ENCODE assay signal across 20 cellular contexts in genomic region chr4:1731180-1731579, GRCh38. TPM values are rescaled to one million over a fixed set of nuclear protein-coding genes. Genes with fewer than 3 reads are reported as not detected.
DNase-seq lines count a peak whose midpoint lies in the region; ATAC-seq and TF ChIP-seq lines count a peak whose summit lies in the region.
"Had no signal": no experiment of that assay in that cellular context is flagged by ENCODE, and none has a peak within 500 bp of the region (broad histone marks: within the 10 kb centered on the region; RNA-seq: fewer than 3 reads in every experiment).

No MANE protein-coding gene starts in this region.

- TF ChIP-seq CTCF in IMR-90 (conservative IDR thresholded peaks at IDR 0.05; ENCODE audit: low read depth, low read length) (no peak), neural progenitor cell (IDR thresholded peaks at IDR 0.05) (no peak)

- H3K4me1 ChIP-seq in IMR-90 (ENCODE audit: control insufficient read depth, insufficient read depth, low read length) (peaks cover 9% of the 10 kb centered on the region), neural progenitor cell (no peaks in the 10 kb centered on the region)

- H4K20me1 ChIP-seq in IMR-90 (ENCODE audit: insufficient read depth, low read length) (peaks cover 28% of the 10 kb centered on the region), neural progenitor cell (ENCODE audit: low read depth) (peaks cover 65% of the 10 kb centered on the region)

- 95% methylated on average over 6 of the region's 10 CpGs; no CpG with 5 or more reads in 1 of the 2 experiments for WGBS in IMR-90 (ENCODE audit: extremely low coverage in 2 of 2, insufficient read length in 1 of 2), 2 experiments

- peaks cover 39% of the 10 kb centered on the region for H3F3A ChIP-seq in neural progenitor cell (ENCODE audit: low read depth)

- H3K4me3 Mint-ChIP-seq in activated naive CD4-positive, alpha-beta T cell treated with anti-CD3 and anti-CD28 coated beads, Interleukin-2, amount 10 ng/mL, durations not matched to agents 7 days and 5 days, result no peak overlapping the region
- no peak overlapping the region for H3K4me3 Mint-ChIP-seq in activated naive CD8-positive, alpha-beta T cell treated with anti-CD3 and anti-CD28 coated beads, Interleukin-2, amount 50 U/mL, for 24 hours
- no peak overlapping the region for H3K4me3 Mint-ChIP-seq in neural progenitor cell
- H3K4me3 Mint-ChIP-seq: immature natural killer cell had no signal

- peak overlapping the region; percentile 14 for H3K27ac Mint-ChIP-seq in activated naive CD4-positive, alpha-beta T cell treated with anti-CD3 and anti-CD28 coated beads, Interleukin-2, amount 10 ng/mL, durations not matched to agents 7 days and 5 days
- H3K27ac Mint-ChIP-seq in activated naive CD8-positive, alpha-beta T cell treated with anti-CD3 and anti-CD28 coated beads, Interleukin-2, amount 50 U/mL, for 24 hours, result no peak overlapping the region
- no peak overlapping the region for H3K27ac Mint-ChIP-seq in neural progenitor cell
- H3K27ac Mint-ChIP-seq: immature natural killer cell had no signal

- H3K4me1 Mint-ChIP-seq in activated naive CD4-positive, alpha-beta T cell treated with anti-CD3 and anti-CD28 coated beads, Interleukin-2, amount 10 ng/mL, durations not matched to agents 7 days and 5 days, result peaks cover 29% of the 10 kb centered on the region
- H3K4me1 Mint-ChIP-seq in activated naive CD8-positive, alpha-beta T cell treated with anti-CD3 and anti-CD28 coated beads, Interleukin-2, amount 50 U/mL, for 24 hours, result peaks cover 31% of the 10 kb centered on the region
- H3K4me1 Mint-ChIP-seq in neural progenitor cell, result peaks cover 10% of the 10 kb centered on the region

- dilution Hi-C loops in IMR-90 (cut with HindIII; ENCODE audit: low sequenced_read_pairs, unreplicated experiment), result no loop called here

- H2BK20ac ChIP-seq in IMR-90 (ENCODE audit: low read depth, low read length), result no peak overlapping the region

- H4K91ac ChIP-seq in IMR-90 (ENCODE audit: insufficient read depth, low read depth, low read length), result no peak overlapping the region

- H3K18ac ChIP-seq in IMR-90 (ENCODE audit: low read depth, low read length), result no peak overlapping the region

- H4K5ac ChIP-seq in IMR-90 (ENCODE audit: low read depth, low read length), result no peak overlapping the region

- H2BK120ac ChIP-seq in IMR-90 (ENCODE audit: low read depth, low read length), result no peak overlapping the region

- peaks cover 33% of the 10 kb centered on the region for H3K36me3 ChIP-seq in IMR-90 (ENCODE audit: control insufficient read depth, insufficient read depth, low read length)
- H3K36me3 ChIP-seq in neural progenitor cell, result peaks cover 5% of the 10 kb centered on the region

- no peak overlapping the region for H3K14ac ChIP-seq in IMR-90 (replicated peaks; ENCODE audit: low read depth, low read length)

- H2AK9ac ChIP-seq in IMR-90 (replicated peaks; ENCODE audit: low read depth, low read length, poor library complexity), result no peak overlapping the region

- intact Hi-C loops in IMR-90 (cut with micrococcal nuclease), result no loop called here

- H2BK15ac ChIP-seq in IMR-90 (ENCODE audit: low read depth, low read length), result no peak overlapping the region

- H3K27me3 ChIP-seq in IMR-90 (ENCODE audit: control insufficient read depth, insufficient read depth, low read length) (no peaks in the 10 kb centered on the region), neural progenitor cell (no peaks in the 10 kb centered on the region)

- H3K36me3 Mint-ChIP-seq in activated naive CD4-positive, alpha-beta T cell treated with anti-CD3 and anti-CD28 coated beads, Interleukin-2, amount 10 ng/mL, durations not matched to agents 7 days and 5 days, result peaks cover 80% of the 10 kb centered on the region
- H3K36me3 Mint-ChIP-seq in activated naive CD8-positive, alpha-beta T cell treated with anti-CD3 and anti-CD28 coated beads, Interleukin-2, amount 50 U/mL, for 24 hours (ENCODE audit: low read depth), result peaks cover 63% of the 10 kb centered on the region
- peaks cover 27% of the 10 kb centered on the region for H3K36me3 Mint-ChIP-seq in neural progenitor cell

- no peak for TF ChIP-seq POLR2A in IMR-90 (IDR thresholded peaks at IDR 0.05; ENCODE audit: low read depth, low read length)

- H3K4me2 ChIP-seq in IMR-90 (ENCODE audit: low read depth, low read length) (no peak overlapping the region), neural progenitor cell (no peak overlapping the region)

- H3K9me3 ChIP-seq in IMR-90 (ENCODE audit: control insufficient read depth, insufficient read depth, low read length), result no peaks in the 10 kb centered on the region
- no peaks in the 10 kb centered on the region for H3K9me3 ChIP-seq in neural progenitor cell (ENCODE audit: low read depth)

- POLR2A ChIA-PET in IMR-90 (lab: Charles Lee; ENCODE audit: unreplicated experiment), result no interaction called here

- no peak overlapping the region for H3K27ac ChIP-seq in IMR-90 (ENCODE audit: insufficient read depth, low read length)
- H3K27ac ChIP-seq in neural progenitor cell, result no peak overlapping the region

- no peak overlapping the region for H3K23ac ChIP-seq in IMR-90 (ENCODE audit: low read depth, low read length)

- H3K79me1 ChIP-seq in IMR-90 (ENCODE audit: low read depth in 1 of 2, low read length in 2 of 2), result peaks cover 53 to 84% of the 10 kb centered on the region in 2 experiments

- peaks cover 9% of the 10 kb centered on the region for H3K9me1 ChIP-seq in IMR-90 (ENCODE audit: insufficient read depth, low read length)

- CTCF ChIA-PET in activated naive CD4-positive, alpha-beta T cell treated with anti-CD3 and anti-CD28 coated beads, Interleukin-2, amount 10 ng/mL, durations not matched to agents 7 days and 5 days (lab: Charles Lee), result no interaction called here
- CTCF ChIA-PET in IMR-90 (lab: Yijun Ruan, JAX), result interaction anchor here (1.0 kb wide), 1 partner anchor 38 kb away, joined by 3 read pairs; no protein-coding TSS in a partner anchor

- no peak overlapping the region for H3K4ac ChIP-seq in IMR-90 (ENCODE audit: low read depth, low read length)

- no peak for TF ChIP-seq RAD21 in IMR-90 (IDR thresholded peaks at IDR 0.05; ENCODE audit: low read length)

- H2AFZ ChIP-seq in IMR-90 (replicated peaks; ENCODE audit: low read length, poor library complexity) (peak overlapping the region; percentile 32), neural progenitor cell (replicated peaks) (no peak overlapping the region)

- no peak overlapping the region for H3K56ac ChIP-seq in IMR-90 (ENCODE audit: extremely low read depth, insufficient read depth, low read length)

- H3K79me2 ChIP-seq in neural progenitor cell (ENCODE audit: low read depth), result peaks cover 63% of the 10 kb centered on the region

- no peak for ATAC-seq in IMR-90 (ENCODE audit: low read depth)
- peak; percentile 84 for ATAC-seq in activated naive CD8-positive, alpha-beta T cell treated with anti-CD3 and anti-CD28 coated beads, Interleukin-2, amount 50 U/mL, for 24 hours

- H3K4me3 ChIP-seq in IMR-90 (ENCODE audit: insufficient read depth, low read depth, low read length) (no peak overlapping the region), neural progenitor cell (no peak overlapping the region)

- no peak overlapping the region for H2AK5ac ChIP-seq in IMR-90 (ENCODE audit: low read depth, low read length)

- no peak overlapping the region for H4K8ac ChIP-seq in IMR-90 (ENCODE audit: low read depth in 2 of 2, low read length in 2 of 2)

- BruUV-seq in IMR-90 (replicated peaks; lab: Mats Ljungman, UMichigan), result no TSS peak

- DNase-seq in activated naive CD4-positive, alpha-beta T cell treated with anti-CD3 and anti-CD28 coated beads, Interleukin-2, amount 10 ng/mL, durations not matched to agents 7 days and 5 days, result no peak
- no peak for DNase-seq in activated naive CD4-positive, alpha-beta T cell treated with anti-CD3 and anti-CD28 coated beads, Interleukin-2, amount 50 U/mL, for 16 hours
- DNase-seq in IMR-90 (peak; percentile 53), renal cortical epithelial cell (ENCODE audit: low read depth) (peak; percentile 88), HCEC 1CT (no peak), neural progenitor cell (ENCODE audit: low spot score) (no peak)
- DNase-seq in activated naive CD8-positive, alpha-beta T cell treated with anti-CD3 and anti-CD28 coated beads, Interleukin-2, amount 50 U/mL, for 24 hours, result no peak
- DNase-seq in activated effector memory CD4-positive, alpha-beta T cell treated with Interleukin-2 at 50 U/mL for 16 hours, result no peak
- DNase-seq: activated CD8-positive, alpha-beta memory T cell treated with anti-CD3 and anti-CD28 coated beads, Interleukin-2, amount 50 U/mL, for 4 hours; amniotic stem cell; cortex of kidney; DMS 273 treated with DMSO at 0.1 percent for 48 hours; erythroblast; GOT3; immature natural killer cell; midbrain; NCI-H1092; NCI-H345; occipital lobe; stimulated activated naive CD4-positive, alpha-beta T cell had no signal

- in situ Hi-C loops in IMR-90 (cut with MboI; ENCODE audit: low sequenced_read_pairs), result no loop called here

- no peaks in the 10 kb centered on the region for H3K9me3 Mint-ChIP-seq in activated naive CD4-positive, alpha-beta T cell treated with anti-CD3 and anti-CD28 coated beads, Interleukin-2, amount 10 ng/mL, durations not matched to agents 7 days and 5 days
- no peaks in the 10 kb centered on the region for H3K9me3 Mint-ChIP-seq in activated naive CD8-positive, alpha-beta T cell treated with anti-CD3 and anti-CD28 coated beads, Interleukin-2, amount 50 U/mL, for 24 hours
- no peaks in the 10 kb centered on the region for H3K9me3 Mint-ChIP-seq in neural progenitor cell
- H3K9me3 Mint-ChIP-seq: immature natural killer cell had no signal

- H3K9ac ChIP-seq in IMR-90 (ENCODE audit: low read depth, low read length) (no peak overlapping the region), neural progenitor cell (no peak overlapping the region)

- H3K27me3 Mint-ChIP-seq in activated naive CD4-positive, alpha-beta T cell treated with anti-CD3 and anti-CD28 coated beads, Interleukin-2, amount 10 ng/mL, durations not matched to agents 7 days and 5 days, result no peaks in the 10 kb centered on the region
- H3K27me3 Mint-ChIP-seq in activated naive CD8-positive, alpha-beta T cell treated with anti-CD3 and anti-CD28 coated beads, Interleukin-2, amount 50 U/mL, for 24 hours, result no peaks in the 10 kb centered on the region
- H3K27me3 Mint-ChIP-seq in neural progenitor cell (ENCODE audit: insufficient read depth, low read depth), result peaks cover 2% of the 10 kb centered on the region

- no peak overlapping the region for H2BK5ac ChIP-seq in IMR-90 (ENCODE audit: low read depth, low read length, poor library complexity, severe bottlenecking)

RNA-seq across cellular contexts. Expression of gene TACC3, which starts 9.9 kb away (rescaled TPM):
- total RNA-seq in IMR-90 (2012; rRNA removed) (15.0 and 15.1 TPM in 2 replicates), renal cortical epithelial cell (5.4 and 7.6 TPM in 2 replicates), neural progenitor cell (ENCODE audit: low replicate concordance) (68.4 and 115 TPM in 2 replicates)
- 49.7 and 49.8 TPM in 2 replicates for polyA plus RNA-seq in IMR-90 (2012; rRNA removed)
- polyA plus RNA-seq in IMR-90 (2012; cell fraction: cytosol; rRNA removed), result 26.4 and 36.9 TPM in 2 replicates
- 70.1 and 136 TPM in 2 replicates for polyA plus RNA-seq in IMR-90 (2012; cell fraction: nucleus; rRNA removed; ENCODE audit: low replicate concordance)

RNA-seq across cellular contexts. Expression of gene TMEM129, which starts 10.1 kb away (rescaled TPM):
- total RNA-seq in IMR-90 (2012; rRNA removed), result 6.6 and 6.7 TPM in 2 replicates
- polyA plus RNA-seq in IMR-90 (2012; rRNA removed), result 26.6 and 30.6 TPM in 2 replicates
- 15.7 and 43.3 TPM in 2 replicates for polyA plus RNA-seq in IMR-90 (2012; cell fraction: cytosol; rRNA removed)
- polyA plus RNA-seq in IMR-90 (2012; cell fraction: nucleus; rRNA removed; ENCODE audit: low replicate concordance), result 27.0 and 66.0 TPM in 2 replicates
- total RNA-seq in renal cortical epithelial cell, result 60.8 and 88.7 TPM in 2 replicates
- 14.1 and 55.4 TPM in 2 replicates for total RNA-seq in neural progenitor cell (ENCODE audit: low replicate concordance)

RNA-seq across cellular contexts. Expression of gene SLBP, which starts 19.1 kb away (rescaled TPM):
- 66.1 and 85.5 TPM in 2 replicates for total RNA-seq in IMR-90 (2012; rRNA removed)
- polyA plus RNA-seq in IMR-90 (2012; rRNA removed), result 61.8 and 64.9 TPM in 2 replicates
- polyA plus RNA-seq in IMR-90 (2012; cell fraction: cytosol; rRNA removed), result 23.0 and 34.5 TPM in 2 replicates
- 12.5 and 31.3 TPM in 2 replicates for polyA plus RNA-seq in IMR-90 (2012; cell fraction: nucleus; rRNA removed; ENCODE audit: low replicate concordance)
- 51.9 and 106 TPM in 2 replicates for total RNA-seq in renal cortical epithelial cell
- total RNA-seq in neural progenitor cell (ENCODE audit: low replicate concordance), result 54.9 and 119 TPM in 2 replicates

RNA-seq across cellular contexts. Expression of gene FAM53A, which starts 47.1 kb away (rescaled TPM):
- total RNA-seq in IMR-90 (2012; rRNA removed) (1.9 and 2.0 TPM in 2 replicates), renal cortical epithelial cell (2.9 and 7.6 TPM in 2 replicates), neural progenitor cell (ENCODE audit: low replicate concordance) (3.2 and 10.3 TPM in 2 replicates)
- 3.1 and 4.4 TPM in 2 replicates for polyA plus RNA-seq in IMR-90 (2012; rRNA removed)
- 3.7 and 4.1 TPM in 2 replicates for polyA plus RNA-seq in IMR-90 (2012; cell fraction: cytosol; rRNA removed)
- polyA plus RNA-seq in IMR-90 (2012; cell fraction: nucleus; rRNA removed; ENCODE audit: low replicate concordance), result 5.3 and 12.2 TPM in 2 replicates

Comparison
In these comparisons a context has a peak if more than half of its experiments do, and no peak if none do; other contexts are left out.
1. DNase-seq: peak in IMR-90 (single experiment) and renal cortical epithelial cell (single experiment); none in activated naive CD4-positive, alpha-beta T cell treated with anti-CD3 and anti-CD28 coated beads, Interleukin-2, amount 10 ng/mL, durations not matched to agents 7 days and 5 days (single experiment), activated naive CD4-positive, alpha-beta T cell treated with anti-CD3 and anti-CD28 coated beads, Interleukin-2, amount 50 U/mL, for 16 hours (single experiment), activated naive CD8-positive, alpha-beta T cell treated with anti-CD3 and anti-CD28 coated beads, Interleukin-2, amount 50 U/mL, for 24 hours (single experiment), activated effector memory CD4-positive, alpha-beta T cell treated with Interleukin-2 at 50 U/mL for 16 hours (single experiment), HCEC 1CT (single experiment) and neural progenitor cell (single experiment).